9 cellular contexts compared by ENCODE assay signal in genomic region chr3:25427155-25428002, GRCh38. TPM values are rescaled to one million over a fixed set of nuclear protein-coding genes. Genes with fewer than 3 reads are reported as not detected.
A peak's percentile ranks its signal among the peaks of the same experiment; 100 is the strongest.
DNase-seq lines count a peak whose midpoint lies in the region; ATAC-seq, FAIRE-seq and TF ChIP-seq lines count a peak whose summit lies in the region.
"Had no signal": no experiment of that assay in that cellular context is flagged by ENCODE, and none has a peak within 500 bp of the region (broad histone marks: within the 10 kb centered on the region; RNA-seq: fewer than 3 reads in every experiment).

No MANE protein-coding gene starts in this region.

- H3K27ac Mint-ChIP-seq in CD14-positive monocyte = no peak overlapping the region

- TF ChIP-seq CTCF in CD14-positive monocyte (IDR thresholded peaks at IDR 0.05) (no peak), WI38 (IDR thresholded peaks at IDR 0.05; ENCODE audit: low read depth, low read length) (no peak), heart left ventricle (IDR thresholded peaks at IDR 0.05) (no peak), pancreas (IDR thresholded peaks at IDR 0.05) (no peak)

- H3K4me1 ChIP-seq in heart left ventricle = peaks cover 0 to 19% (median 7%) of the 10 kb centered on the region in 12 donors
- peaks cover 15 to 23% (median 17%) of the 10 kb centered on the region in 3 donors for H3K4me1 ChIP-seq in pancreas

- peaks cover 12% of the 10 kb centered on the region for H3K4me1 Mint-ChIP-seq in CD14-positive monocyte

- H3K9me3 ChIP-seq in heart left ventricle (no peaks in the 10 kb centered on the region), pancreas (no peaks in the 10 kb centered on the region)

- H3K4me3 ChIP-seq in WI38 (ENCODE audit: low read depth, low read length) (peak overlapping the region; percentile 59), heart left ventricle (peak overlapping the region; percentile 55 to 78 (median 62)), pancreas (peak overlapping the region; percentile 8 to 50 (median 30))

- no peaks in the 10 kb centered on the region for H3K36me3 ChIP-seq in heart left ventricle
- H3K36me3 ChIP-seq in pancreas = no peaks in the 10 kb centered on the region

- WGBS in heart left ventricle, 4 donors = 8 to 10% (median 9%) methylated on average over 19 of the region's 19 CpGs
- 7% methylated on average over 19 of the region's 19 CpGs for WGBS in pancreas, 2 donors

- ATAC-seq in heart left ventricle (peak in 2 of 4 donors; percentile 17 to 31), pancreas (peak; percentile 5 to 32 (median 17)), GM21381 (IDR thresholded peaks at IDR 0.05; ENCODE audit: unreplicated experiment) (no peak)

- TF ChIP-seq POLR2A in heart left ventricle (IDR thresholded peaks at IDR 0.05) = no peak

- H3K27me3 ChIP-seq in heart left ventricle = peaks cover 0 to 9% (median 0%) of the 10 kb centered on the region in 9 donors
- H3K27me3 ChIP-seq in pancreas = no peaks in the 10 kb centered on the region

- peaks cover 0 to 13% (median 1%) of the 10 kb centered on the region in 7 donors for H3K9me3 Mint-ChIP-seq in CD14-positive monocyte

- H3K36me3 Mint-ChIP-seq in CD14-positive monocyte = peaks cover 0 to 3% of the 10 kb centered on the region in 2 donors

- DNase-seq in CD14-positive monocyte (ENCODE audit: low spot score) = no peak
- no peak for DNase-seq in heart left ventricle
- no peak for DNase-seq in pancreas
- DNase-seq in AML-193 (lab: John Stamatoyannopoulos, UW) = no peak
- no peak for DNase-seq in NCI-H510A (lab: John Stamatoyannopoulos, UW)
- no peak for DNase-seq in activated CD4-positive, alpha-beta T cell treated with anti-CD3 and anti-CD28 coated beads for 4 hours
- DNase-seq: T1000 had no signal

- peak overlapping the region; percentile 62 to 90 for H3K4me3 Mint-ChIP-seq in CD14-positive monocyte

- intact Hi-C loops in CD14-positive monocyte (cut with micrococcal nuclease) (no loop called here), heart left ventricle (cut with DNase I) (loop anchor here (1.0 to 10.0 kb wide), 17 partner anchors 21 to 463 kb away; no protein-coding TSS in a partner anchor), pancreas (cut with DNase I) (no loop called here)

- H3K27me3 Mint-ChIP-seq in CD14-positive monocyte (ENCODE audit: low read depth in 3 of 3) = peaks cover 45 to 59% (median 54%) of the 10 kb centered on the region in 3 donors

- no peak for FAIRE-seq in pancreas (lab: Jason Lieb, UNC)

- H3K27ac ChIP-seq in heart left ventricle = peak overlapping the region; percentile 86 to 98 (median 93)
- H3K27ac ChIP-seq in pancreas = peak overlapping the region; percentile 26 to 71 (median 52)

RNA-seq across cellular contexts. Expression of gene RARB, which starts 0.7 kb away (rescaled TPM):
- polyA plus RNA-seq in CD14-positive monocyte (not detected), heart left ventricle (1 to 10 TPM; 4.3 to 6.9 TPM), pancreas (under 1 TPM; 0.49 to 0.85 TPM)
- total RNA-seq in heart left ventricle (10 to 100 TPM; 11.3 to 21.0 (median 17.3) TPM), pancreas (1 to 10 TPM in 2 of 6 donors, under 1 TPM in 4; 0.51 to 3.3 (median 0.81) TPM)

Comparison
In these comparisons a context has a peak if more than half of its experiments do, and no peak if none do; other contexts are left out.
1. intact Hi-C loops: an anchor here in heart left ventricle (1.0 to 10.0 kb wide); none called in CD14-positive monocyte and pancreas.